ENCODE assay signal across 37 cellular contexts in the genomic region with DNA sequence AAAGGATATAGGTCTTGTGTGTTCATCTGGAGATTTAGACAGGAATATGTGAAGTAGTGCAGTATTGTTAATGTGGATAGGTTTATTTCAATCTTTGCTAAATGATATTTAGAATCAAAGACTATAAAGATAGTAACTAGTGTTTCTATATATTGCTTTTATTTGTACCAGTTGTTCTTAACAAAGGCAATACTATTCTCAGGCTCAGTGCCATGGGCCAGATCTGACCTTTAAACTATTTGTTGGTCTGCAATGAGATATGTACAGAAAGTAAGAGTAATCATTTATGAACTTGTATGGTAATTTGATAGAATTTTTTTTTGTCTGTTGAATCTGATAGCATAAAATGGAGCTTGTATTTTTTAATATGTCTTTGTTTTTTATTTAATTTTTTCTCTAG.
"Had no signal": no experiment of that assay in that cellular context is flagged by ENCODE, and none has a peak within 500 bp of the region (broad histone marks: within the 10 kb centered on the region; RNA-seq: fewer than 3 reads in every experiment).

No MANE protein-coding gene starts in this region.

- H3K27me3 ChIP-seq: adrenal gland, ascending aorta, body of pancreas, brain microvascular endothelial cell, breast epithelium, cardiac muscle cell had no signal

- H3K4me1 Mint-ChIP-seq: activated naive CD4-positive, alpha-beta T cell treated with anti-CD3 and anti-CD28 coated beads, Interleukin-2, amount 10 ng/mL, durations not matched to agents 7 days and 5 days; activated naive CD4-positive, alpha-beta T cell treated with anti-CD3 and anti-CD28 coated beads, Interleukin-2, amount 50 U/mL, for 24 hours; activated naive CD8-positive, alpha-beta T cell treated with anti-CD3 and anti-CD28 coated beads for 36 hours; activated naive CD8-positive, alpha-beta T cell treated with anti-CD3 and anti-CD28 coated beads, Interleukin-2, amount 10 ng/mL, durations not matched to agents 7 days and 5 days; activated naive CD8-positive, alpha-beta T cell treated with anti-CD3 and anti-CD28 coated beads, Interleukin-2, amount 50 U/mL, for 24 hours; activated T-helper 17 cell treated with anti-CD3 and anti-CD28 coated beads, Interleukin-2, amount 50 U/mL, for 72 hours; brain; central memory CD8-positive, alpha-beta T cell had no signal

- ATAC-seq: activated naive CD4-positive, alpha-beta T cell treated with anti-CD3 and anti-CD28 coated beads, Interleukin-2, amount 50 U/mL, for 72 hours; activated naive CD8-positive, alpha-beta T cell treated with anti-CD3 and anti-CD28 coated beads, Interleukin-2, amount 50 U/mL, for 24 hours; activated T-cell treated with anti-CD3 and anti-CD28 coated beads, Interleukin-2, amount 50 U/mL, for 4 hours; activated T-cell treated with anti-CD3 and anti-CD28 coated beads, Interleukin-2, amount 50 U/mL, for 72 hours; activated T-helper 17 cell treated with anti-CD3 and anti-CD28 coated beads, Interleukin-2, amount 50 U/mL, for 72 hours; body of pancreas had no signal

- H3K27me3 Mint-ChIP-seq: activated naive CD4-positive, alpha-beta T cell treated with anti-CD3 and anti-CD28 coated beads, Interleukin-2, amount 10 ng/mL, durations not matched to agents 7 days and 5 days; activated naive CD4-positive, alpha-beta T cell treated with anti-CD3 and anti-CD28 coated beads, Interleukin-2, amount 50 U/mL, for 24 hours; activated naive CD8-positive, alpha-beta T cell; activated naive CD8-positive, alpha-beta T cell treated with anti-CD3 and anti-CD28 coated beads for 36 hours; activated naive CD8-positive, alpha-beta T cell treated with anti-CD3 and anti-CD28 coated beads, Interleukin-2, amount 10 ng/mL, durations not matched to agents 7 days and 5 days; activated naive CD8-positive, alpha-beta T cell treated with anti-CD3 and anti-CD28 coated beads, Interleukin-2, amount 50 U/mL, for 24 hours; activated T-cell treated with anti-CD3 and anti-CD28 coated beads, Interleukin-2, amount 50 U/mL, for 24 hours; activated T-helper 17 cell treated with anti-CD3 and anti-CD28 coated beads, Interleukin-2, amount 50 U/mL, for 72 hours; brain; central memory CD8-positive, alpha-beta T cell had no signal

- H3K27ac ChIP-seq: adrenal gland, ascending aorta, body of pancreas, brain microvascular endothelial cell, breast epithelium, cardiac muscle cell had no signal

- H3K27ac Mint-ChIP-seq: activated naive CD4-positive, alpha-beta T cell treated with anti-CD3 and anti-CD28 coated beads for 36 hours; activated naive CD4-positive, alpha-beta T cell treated with anti-CD3 and anti-CD28 coated beads, Interleukin-2, amount 10 ng/mL, durations not matched to agents 7 days and 5 days; activated naive CD4-positive, alpha-beta T cell treated with anti-CD3 and anti-CD28 coated beads, Interleukin-2, amount 50 U/mL, for 24 hours; activated naive CD4-positive, alpha-beta T cell treated with anti-CD3 and anti-CD28 coated beads, Interleukin-2, amount 50 U/mL, for 72 hours; activated naive CD8-positive, alpha-beta T cell; activated naive CD8-positive, alpha-beta T cell treated with anti-CD3 and anti-CD28 coated beads for 36 hours; activated naive CD8-positive, alpha-beta T cell treated with anti-CD3 and anti-CD28 coated beads, Interleukin-2, amount 10 ng/mL, durations not matched to agents 7 days and 5 days; activated naive CD8-positive, alpha-beta T cell treated with anti-CD3 and anti-CD28 coated beads, Interleukin-2, amount 50 U/mL, for 24 hours; activated T-cell treated with anti-CD3 and anti-CD28 coated beads, Interleukin-2, amount 50 U/mL, for 24 hours; activated T-cell treated with anti-CD3 and anti-CD28 coated beads, Interleukin-2, amount 50 U/mL, for 72 hours; activated T-helper 1 cell treated with anti-CD3 and anti-CD28 coated beads, Interleukin-12 subunit alpha, Interleukin-12 subunit beta, Interleukin-2, Interleukin-4 antibody, amounts not matched to agents 30 ng/mL and 10 ng/mL and 1 ng/mL, durations not matched to agents 14 hours and 24 hours and 36 hours; activated T-helper 17 cell treated with anti-CD3 and anti-CD28 coated beads, Interleukin-2, amount 50 U/mL, for 72 hours; activated T-helper 2 cell treated with anti-CD3 and anti-CD28 coated beads, Interferon-gamma antibody, Interleukin-2, Interleukin-4, amounts not matched to agents 10 μg/mL and 5 μg/mL and 100 μg/mL, durations not matched to agents 14 hours and 24 hours and 36 hours; brain had no signal

- DNase-seq: activated effector memory CD4-positive, alpha-beta T cell treated with anti-CD3 and anti-CD28 coated beads, Interleukin-2, amount 50 U/mL, for 16 hours; activated effector memory CD4-positive, alpha-beta T cell treated with Interleukin-2 at 50 U/mL for 16 hours; activated gamma-delta T cell; activated gamma-delta T cell treated with Interleukin-2 at 50 U/mL for 16 hours; activated naive CD4-positive, alpha-beta T cell; activated naive CD4-positive, alpha-beta T cell treated with anti-CD3 and anti-CD28 coated beads for 36 hours; activated naive CD4-positive, alpha-beta T cell treated with anti-CD3 and anti-CD28 coated beads, Interleukin-2, amount 10 ng/mL, durations not matched to agents 7 days and 5 days; activated naive CD4-positive, alpha-beta T cell treated with anti-CD3 and anti-CD28 coated beads, Interleukin-2, amount 50 U/mL, for 16 hours; activated naive CD4-positive, alpha-beta T cell treated with Interleukin-2 at 50 U/mL for 16 hours; activated naive CD8-positive, alpha-beta T cell treated with anti-CD3 and anti-CD28 coated beads for 36 hours; activated naive CD8-positive, alpha-beta T cell treated with anti-CD3 and anti-CD28 coated beads, Interleukin-2, amount 10 ng/mL, durations not matched to agents 7 days and 5 days; activated naive CD8-positive, alpha-beta T cell treated with anti-CD3 and anti-CD28 coated beads, Interleukin-2, amount 50 U/mL, for 24 hours; activated T-cell treated with anti-CD3 and anti-CD28 coated beads, Interleukin-2, amount 50 U/mL, for 1 hour; activated T-cell treated with anti-CD3 and anti-CD28 coated beads, Interleukin-2, amount 50 U/mL, for 24 hours; activated T-cell treated with anti-CD3 and anti-CD28 coated beads, Interleukin-2, amount 50 U/mL, for 4 hours; activated T-cell treated with anti-CD3 and anti-CD28 coated beads, Interleukin-2, amount 50 U/mL, for 48 hours; activated T-cell treated with anti-CD3 and anti-CD28 coated beads, Interleukin-2, amount 50 U/mL, for 72 hours; adrenal gland; amniotic stem cell; amygdala; aorta; body of pancreas; brain microvascular endothelial cell; caudate nucleus; central memory CD4-positive, alpha-beta T cell; cerebellar nuclear complex had no signal

- H3K4me1 ChIP-seq: adrenal gland, ascending aorta, body of pancreas, breast epithelium had no signal

- H3K4me3 Mint-ChIP-seq: activated naive CD4-positive, alpha-beta T cell treated with anti-CD3 and anti-CD28 coated beads for 36 hours; activated naive CD4-positive, alpha-beta T cell treated with anti-CD3 and anti-CD28 coated beads, Interleukin-2, amount 10 ng/mL, durations not matched to agents 7 days and 5 days; activated naive CD4-positive, alpha-beta T cell treated with anti-CD3 and anti-CD28 coated beads, Interleukin-2, amount 50 U/mL, for 24 hours; activated naive CD8-positive, alpha-beta T cell; activated naive CD8-positive, alpha-beta T cell treated with anti-CD3 and anti-CD28 coated beads for 36 hours; activated naive CD8-positive, alpha-beta T cell treated with anti-CD3 and anti-CD28 coated beads, Interleukin-2, amount 10 ng/mL, durations not matched to agents 7 days and 5 days; activated naive CD8-positive, alpha-beta T cell treated with anti-CD3 and anti-CD28 coated beads, Interleukin-2, amount 50 U/mL, for 24 hours; activated T-cell treated with anti-CD3 and anti-CD28 coated beads, Interleukin-2, amount 50 U/mL, for 24 hours; activated T-cell treated with anti-CD3 and anti-CD28 coated beads, Interleukin-2, amount 50 U/mL, for 4 hours; activated T-cell treated with anti-CD3 and anti-CD28 coated beads, Interleukin-2, amount 50 U/mL, for 72 hours; activated T-helper 1 cell treated with anti-CD3 and anti-CD28 coated beads, Interleukin-12 subunit alpha, Interleukin-12 subunit beta, Interleukin-2, Interleukin-4 antibody, amounts not matched to agents 30 ng/mL and 10 ng/mL and 1 ng/mL, durations not matched to agents 14 hours and 24 hours and 36 hours; activated T-helper 17 cell treated with anti-CD3 and anti-CD28 coated beads, Interleukin-2, amount 50 U/mL, for 72 hours; brain; central memory CD8-positive, alpha-beta T cell had no signal

- H3K36me3 ChIP-seq: adrenal gland, ascending aorta, brain microvascular endothelial cell, breast epithelium, cardiac muscle cell had no signal

- H3K9me3 ChIP-seq: adrenal gland, ascending aorta, body of pancreas, breast epithelium had no signal

- H3K36me3 Mint-ChIP-seq: activated naive CD4-positive, alpha-beta T cell treated with anti-CD3 and anti-CD28 coated beads, Interleukin-2, amount 10 ng/mL, durations not matched to agents 7 days and 5 days; activated naive CD4-positive, alpha-beta T cell treated with anti-CD3 and anti-CD28 coated beads, Interleukin-2, amount 50 U/mL, for 24 hours; activated naive CD4-positive, alpha-beta T cell treated with anti-CD3 and anti-CD28 coated beads, Interleukin-2, amount 50 U/mL, for 72 hours; activated naive CD8-positive, alpha-beta T cell treated with anti-CD3 and anti-CD28 coated beads for 36 hours; activated naive CD8-positive, alpha-beta T cell treated with anti-CD3 and anti-CD28 coated beads, Interleukin-2, amount 10 ng/mL, durations not matched to agents 7 days and 5 days had no signal

- H3K4me3 ChIP-seq: adrenal gland, ascending aorta, body of pancreas, breast epithelium, cardiac muscle cell had no signal

- H3K9me3 Mint-ChIP-seq: activated naive CD4-positive, alpha-beta T cell treated with anti-CD3 and anti-CD28 coated beads for 36 hours; activated naive CD4-positive, alpha-beta T cell treated with anti-CD3 and anti-CD28 coated beads, Interleukin-2, amount 10 ng/mL, durations not matched to agents 7 days and 5 days; activated naive CD4-positive, alpha-beta T cell treated with anti-CD3 and anti-CD28 coated beads, Interleukin-2, amount 50 U/mL, for 24 hours; activated naive CD4-positive, alpha-beta T cell treated with anti-CD3 and anti-CD28 coated beads, Interleukin-2, amount 50 U/mL, for 72 hours; activated T-cell treated with anti-CD3 and anti-CD28 coated beads, Interleukin-2, amount 50 U/mL, for 4 hours; activated T-cell treated with anti-CD3 and anti-CD28 coated beads, Interleukin-2, amount 50 U/mL, for 72 hours; activated T-helper 1 cell treated with anti-CD3 and anti-CD28 coated beads, Interleukin-12 subunit alpha, Interleukin-12 subunit beta, Interleukin-2, Interleukin-4 antibody, amounts not matched to agents 30 ng/mL and 10 ng/mL and 1 ng/mL, durations not matched to agents 14 hours and 24 hours and 36 hours; activated T-helper 2 cell treated with anti-CD3 and anti-CD28 coated beads, Interferon-gamma antibody, Interleukin-2, Interleukin-4, amounts not matched to agents 10 μg/mL and 5 μg/mL and 100 μg/mL, durations not matched to agents 14 hours and 24 hours and 36 hours; central memory CD8-positive, alpha-beta T cell had no signal
